ENCODE assay signal across 8 cellular contexts in the genomic region with DNA sequence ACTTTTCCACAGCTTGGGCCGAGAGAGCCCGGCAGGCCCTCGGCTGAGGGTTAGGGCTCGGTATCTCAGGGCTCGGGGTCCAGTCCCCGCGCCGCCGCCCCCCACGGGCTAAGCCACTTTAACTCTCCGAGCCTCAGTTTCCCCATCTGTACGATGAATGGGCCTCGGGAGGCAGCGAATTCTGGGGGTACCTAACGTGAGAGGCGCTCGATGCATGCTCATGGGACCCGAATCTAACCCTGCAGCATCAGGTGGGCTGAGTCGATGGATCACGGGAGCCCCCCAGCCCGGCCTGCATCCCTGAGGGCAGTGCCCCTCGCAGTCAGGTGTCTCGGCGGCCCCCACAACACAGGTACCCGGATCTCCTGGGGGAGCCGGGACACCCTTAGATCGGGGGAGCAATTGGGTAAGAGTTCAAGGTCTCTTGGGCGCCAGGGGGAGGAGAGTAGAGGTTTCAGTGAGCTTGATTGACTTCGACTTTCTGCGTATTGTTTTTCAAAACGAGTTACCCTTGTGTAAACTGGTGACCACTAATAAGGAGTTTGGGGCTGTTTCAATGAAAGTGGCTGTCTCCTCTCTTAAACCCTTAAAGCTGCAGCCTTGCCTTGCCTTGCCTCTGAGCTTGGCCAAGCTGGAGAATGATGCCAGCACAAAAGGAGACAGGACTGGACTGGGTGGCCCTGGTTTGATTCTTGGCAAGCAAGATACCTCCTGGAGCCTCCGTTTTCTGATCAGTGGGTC. TPM values are rescaled to one million over a fixed set of nuclear protein-coding genes. Genes with fewer than 3 reads are reported as not detected.
DNase-seq lines count a peak whose midpoint lies in the region; ATAC-seq and TF ChIP-seq lines count a peak whose summit lies in the region.

No MANE protein-coding gene starts in this region.

- TF ChIP-seq POLR2A in sigmoid colon (IDR thresholded peaks at IDR 0.05): no peak

- no peak for TF ChIP-seq CTCF in BJ (IDR thresholded peaks at IDR 0.05; ENCODE audit: insufficient read depth, low read depth, low read length)
- TF ChIP-seq CTCF in sigmoid colon (IDR thresholded peaks at IDR 0.05): no peak

- CTCF ChIA-PET in BJ (lab: Yijun Ruan, JAX): interaction anchor here (0.6 to 1.9 kb wide), 3 partner anchors 10 to 66 kb away, joined by 3 to 5 read pairs (median 3); a partner anchor contains a TSS

- ATAC-seq in GM21381 (IDR thresholded peaks at IDR 0.05; ENCODE audit: unreplicated experiment): peak; percentile 4
- no peak for ATAC-seq in HG02981 (IDR thresholded peaks at IDR 0.05; ENCODE audit: unreplicated experiment)
- ATAC-seq in GM19023 (IDR thresholded peaks at IDR 0.05; ENCODE audit: unreplicated experiment): no peak

- H3K36me3 ChIP-seq in BJ (ENCODE audit: control insufficient read depth, insufficient read depth, low read length) (no peaks in the 10 kb centered on the region), sigmoid colon (no peaks in the 10 kb centered on the region)

- H3K4me3 ChIP-seq in BJ (ENCODE audit: low read depth, low read length) (peak overlapping the region; percentile 94), iPS-11a (ENCODE audit: low read depth, low read length) (peak overlapping the region; percentile 76), sigmoid colon (peak overlapping the region; percentile 86 to 100 (median 88))

- H3K27ac ChIP-seq in angular gyrus (ENCODE audit: low read depth, low read length) (peak overlapping the region; percentile 80), sigmoid colon (peak overlapping the region; percentile 89 to 95 (median 92))

- WGBS in sigmoid colon, 2 donors: 1% methylated on average over 32 of the region's 32 CpGs

- H3K27me3 ChIP-seq in BJ (ENCODE audit: control insufficient read depth, insufficient read depth, low read length): no peaks in the 10 kb centered on the region
- no peaks in the 10 kb centered on the region for H3K27me3 ChIP-seq in sigmoid colon

- DNase-seq in BJ (ENCODE audit: low read depth) (no peak), NOMO-1 treated with dmso at 0.1 percent for 144 hours (lab: John Stamatoyannopoulos, UW; ENCODE audit: unreplicated experiment) (peak; percentile 74), sigmoid colon (peak; percentile 77)

- intact Hi-C loops in sigmoid colon (cut with DNase I): loop anchor here (1.0 to 2.0 kb wide), 3 partner anchors 37 to 79 kb away; a partner anchor contains a TSS

- TF ChIP-seq EP300 in sigmoid colon (IDR thresholded peaks at IDR 0.05): no peak

- POLR2A ChIA-PET in BJ (lab: Charles Lee): interaction anchor here (0.5 kb wide), 1 partner anchor 36 kb away, joined by 3 read pairs; no protein-coding TSS in a partner anchor

- H3K9me3 ChIP-seq in sigmoid colon: no peaks in the 10 kb centered on the region

- peaks cover 0 to 35% (median 22%) of the 10 kb centered on the region in 4 donors for H3K4me1 ChIP-seq in sigmoid colon

RNA-seq across cellular contexts. Expression of a gene that starts 0.6 kb away (rescaled TPM):
- 35.3 and 63.4 TPM in 2 replicates for polyA plus RNA-seq in BJ (2011; rRNA removed)
- 34.2 and 62.3 TPM in 2 replicates for polyA minus RNA-seq in BJ (2011; rRNA and poly(A)+ RNA removed)
- 10 to 100 TPM; 33.2 to 47.4 (median 39.2) TPM for total RNA-seq in sigmoid colon
- polyA plus RNA-seq in sigmoid colon: 10 to 100 TPM; 20.4 to 98.9 (median 49.9) TPM

RNA-seq across cellular contexts. Expression of a gene that starts 36.8 kb away (rescaled TPM):
- polyA plus RNA-seq in BJ (2011; rRNA removed) (40.3 and 71.3 TPM in 2 replicates), sigmoid colon (10 to 100 TPM; 23.8 to 45.0 (median 28.2) TPM)
- polyA minus RNA-seq in BJ (2011; rRNA and poly(A)+ RNA removed): 27.6 and 32.1 TPM in 2 replicates
- total RNA-seq in sigmoid colon: 10 to 100 TPM; 14.3 to 31.9 (median 27.0) TPM
